In the genomic region with DNA sequence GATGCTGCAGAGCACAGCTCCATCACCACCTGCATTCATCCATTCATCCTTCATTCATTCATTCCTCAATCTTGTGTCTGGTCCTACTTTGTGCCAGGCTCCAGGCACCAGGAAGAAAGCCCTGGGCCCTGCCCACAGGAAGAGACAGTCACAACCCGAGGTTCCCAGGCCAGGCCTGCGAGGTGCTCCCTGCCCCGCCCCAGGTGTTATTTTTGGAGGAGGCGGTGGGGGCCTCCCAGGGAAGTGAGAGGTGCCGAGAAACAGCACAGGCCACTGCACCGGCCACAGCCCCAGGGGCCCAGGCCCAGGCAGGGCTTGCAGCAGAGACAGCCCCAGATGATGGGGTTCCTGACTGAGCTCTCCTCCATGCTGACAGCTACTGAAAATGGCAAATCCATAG, we compare ENCODE assay signal across 15 cellular contexts. TPM values are rescaled to one million over a fixed set of nuclear protein-coding genes. Genes with fewer than 3 reads are reported as not detected.
A peak's percentile ranks its signal among the peaks of the same experiment; 100 is the strongest.
DNase-seq lines count a peak whose midpoint lies in the region; ATAC-seq and TF ChIP-seq lines count a peak whose summit lies in the region.
"Had no signal": no experiment of that assay in that cellular context is flagged by ENCODE, and none has a peak within 500 bp of the region (broad histone marks: within the 10 kb centered on the region; RNA-seq: fewer than 3 reads in every experiment).

No MANE protein-coding gene starts in this region.

- no peaks in the 10 kb centered on the region for H3K36me3 Mint-ChIP-seq in activated B cell treated with CpG ODN at 0.5 μM for 24 hours (ENCODE audit: low read depth)

- TF ChIP-seq EP300 in gastroesophageal sphincter (IDR thresholded peaks at IDR 0.05): no peak

- H3K79me2 ChIP-seq in trophoblast cell (ENCODE audit: control insufficient read depth, insufficient read depth, low read length, poor library complexity): peaks cover 56% of the 10 kb centered on the region

- H2AK5ac ChIP-seq in trophoblast cell (ENCODE audit: low read length): no peak overlapping the region

- H3K9ac ChIP-seq in trophoblast cell (ENCODE audit: low read length): no peak overlapping the region

- no peak overlapping the region for H4K12ac ChIP-seq in trophoblast cell (ENCODE audit: low read depth, low read length)

- H3K4me1 Mint-ChIP-seq in activated B cell treated with CpG ODN at 0.5 μM for 24 hours: peaks cover 85% of the 10 kb centered on the region

- H3K27ac Mint-ChIP-seq in activated B cell treated with CpG ODN at 0.5 μM for 24 hours: peak overlapping the region; percentile 84
- H3K27ac Mint-ChIP-seq: activated T-helper 1 cell treated with anti-CD3 and anti-CD28 coated beads, Interleukin-12 subunit alpha, Interleukin-12 subunit beta, Interleukin-2, Interleukin-4 antibody, amounts not matched to agents 30 ng/mL and 10 ng/mL and 1 ng/mL, durations not matched to agents 14 hours and 24 hours and 36 hours had no signal

- no peak overlapping the region for H3K23ac ChIP-seq in trophoblast cell (ENCODE audit: low read length)

- peak; percentile 30 for ATAC-seq in HG02610 (IDR thresholded peaks at IDR 0.05; ENCODE audit: unreplicated experiment)
- ATAC-seq in activated B cell treated with CpG ODN at 0.5 μM for 24 hours (ENCODE audit: low read depth): no peak
- no peak for ATAC-seq in gastroesophageal sphincter

- no peak overlapping the region for H2BK12ac ChIP-seq in trophoblast cell (ENCODE audit: low read length)

- no peaks in the 10 kb centered on the region for H3K9me3 ChIP-seq in trophoblast cell (ENCODE audit: insufficient read depth, low read depth, low read length)
- no peaks in the 10 kb centered on the region for H3K9me3 ChIP-seq in gastroesophageal sphincter
- H3K9me3 ChIP-seq: ascending aorta had no signal

- H3K4ac ChIP-seq in trophoblast cell (ENCODE audit: low read depth, low read length): peak overlapping the region; percentile 76

- H3K27me3 ChIP-seq in trophoblast cell (ENCODE audit: insufficient read depth, low read length): no peaks in the 10 kb centered on the region
- H3K27me3 ChIP-seq in gastroesophageal sphincter: no peaks in the 10 kb centered on the region
- H3K27me3 ChIP-seq: ascending aorta, hepatocyte had no signal

- no CpG with 5 or more reads among the region's 6 CpGs for WGBS in trophoblast cell (ENCODE audit: extremely low coverage, insufficient coverage, insufficient read length)
- 60% methylated on average over 1 of the region's 6 CpGs; no CpG with 5 or more reads in 1 of the 2 donors for WGBS in gastroesophageal sphincter (ENCODE audit: low coverage in 1 of 2), 2 donors

- H3K4me3 ChIP-seq in trophoblast cell (ENCODE audit: low read depth, low read length) (no peak overlapping the region), gastroesophageal sphincter (no peak overlapping the region)
- H3K4me3 ChIP-seq: ascending aorta, hepatocyte had no signal

- no peak overlapping the region for H3K27ac ChIP-seq in trophoblast cell (ENCODE audit: low read depth, low read length)
- no peak overlapping the region for H3K27ac ChIP-seq in gastroesophageal sphincter
- H3K27ac ChIP-seq: ascending aorta, hepatocyte had no signal

- H3K36me3 ChIP-seq in trophoblast cell (ENCODE audit: control insufficient read depth in 1 of 2, insufficient read depth in 2 of 2, low read length in 2 of 2) (peaks cover 9 to 12% of the 10 kb centered on the region in 2 experiments), gastroesophageal sphincter (no peaks in the 10 kb centered on the region)
- H3K36me3 ChIP-seq: ascending aorta had no signal

- H3K14ac ChIP-seq in trophoblast cell (ENCODE audit: low read length): no peak overlapping the region

- H2AFZ ChIP-seq in trophoblast cell (ENCODE audit: insufficient read depth, low read length, poor library complexity): no peak overlapping the region
- H2AFZ ChIP-seq: hepatocyte had no signal

- no peak overlapping the region for H2BK120ac ChIP-seq in trophoblast cell (ENCODE audit: insufficient read depth, low read length, poor library complexity)

- no peak overlapping the region for H4K8ac ChIP-seq in trophoblast cell (ENCODE audit: low read depth, low read length)

- POLR2A ChIA-PET in activated B cell treated with CpG ODN at 0.5 μM for 24 hours (lab: Charles Lee): interaction anchor here (0.7 to 5.0 kb wide), 5 partner anchors 12 to 35 kb away, joined by 3 to 25 read pairs (median 5); no protein-coding TSS in a partner anchor

- CTCF ChIA-PET in activated B cell treated with CpG ODN at 0.5 μM for 24 hours (lab: Charles Lee): interaction anchor here (2.0 kb wide), 1 partner anchor 35 kb away, joined by 6 read pairs; no protein-coding TSS in a partner anchor

- H2BK5ac ChIP-seq in trophoblast cell (ENCODE audit: low read depth, low read length, poor library complexity): no peak overlapping the region

- H3K4me2 ChIP-seq in trophoblast cell (ENCODE audit: low read length): peak overlapping the region; percentile 13
- H3K4me2 ChIP-seq: hepatocyte had no signal

- no peak for TF ChIP-seq CTCF in activated B cell treated with CpG ODN at 0.5 μM for 24 hours (IDR thresholded peaks at IDR 0.05)
- TF ChIP-seq CTCF in gastroesophageal sphincter (IDR thresholded peaks at IDR 0.05): no peak

- peak; percentile 40 for TF ChIP-seq POLR2A in GM19193 (IDR thresholded peaks at IDR 0.05; ENCODE audit: extremely low read depth, insufficient read depth, insufficient read length)
- no peak for TF ChIP-seq POLR2A in gastroesophageal sphincter (IDR thresholded peaks at IDR 0.05)

- H3K4me3 Mint-ChIP-seq in activated B cell treated with CpG ODN at 0.5 μM for 24 hours: peak overlapping the region; percentile 77
- H3K4me3 Mint-ChIP-seq: activated T-helper 1 cell treated with anti-CD3 and anti-CD28 coated beads, Interleukin-12 subunit alpha, Interleukin-12 subunit beta, Interleukin-2, Interleukin-4 antibody, amounts not matched to agents 30 ng/mL and 10 ng/mL and 1 ng/mL, durations not matched to agents 14 hours and 24 hours and 36 hours; CD4-positive, alpha-beta memory T cell had no signal

- peak overlapping the region; percentile 0 for H3K18ac ChIP-seq in trophoblast cell (ENCODE audit: low read length)

- DNase-seq in activated B cell treated with CpG ODN at 0.5 μM for 24 hours (no peak), trophoblast cell (no peak), KBM-7 (no peak)
- no peak for DNase-seq in stimulated activated CD8-positive, alpha-beta memory T cell treated with anti-CD3 and anti-CD28 coated beads, Interleukin-4, amount 100 ng/mL, for 48 hours
- DNase-seq: CD4-positive, alpha-beta memory T cell; GF-D8; NCI-H1092; NCI-H345; stimulated activated CD4-positive, alpha-beta T cell treated with anti-CD3 and anti-CD28 coated beads, Interleukin-4, amount 100 ng/mL, for 1 hour had no signal

- no peaks in the 10 kb centered on the region for H3K9me3 Mint-ChIP-seq in activated B cell treated with CpG ODN at 0.5 μM for 24 hours
- H3K9me3 Mint-ChIP-seq: activated T-helper 1 cell treated with anti-CD3 and anti-CD28 coated beads, Interleukin-12 subunit alpha, Interleukin-12 subunit beta, Interleukin-2, Interleukin-4 antibody, amounts not matched to agents 30 ng/mL and 10 ng/mL and 1 ng/mL, durations not matched to agents 14 hours and 24 hours and 36 hours had no signal

- peaks cover 53 to 56% of the 10 kb centered on the region in 2 experiments for H3K4me1 ChIP-seq in trophoblast cell (ENCODE audit: control insufficient read depth in 1 of 2, insufficient read depth in 2 of 2, low read length in 2 of 2)
- H3K4me1 ChIP-seq in gastroesophageal sphincter: peaks cover 0 to 65% (median 18%) of the 10 kb centered on the region in 3 donors

- in situ Hi-C loops in KBM-7 (cut with MboI; ENCODE audit: low pct_unique_long_range_greater_than_20kb, low sequenced_read_pairs): no loop called here

- no peaks in the 10 kb centered on the region for H3K27me3 Mint-ChIP-seq in activated B cell treated with CpG ODN at 0.5 μM for 24 hours
- H3K27me3 Mint-ChIP-seq: CD4-positive, alpha-beta memory T cell had no signal

- H4K91ac ChIP-seq in trophoblast cell (ENCODE audit: low read depth, low read length): no peak overlapping the region

- peaks cover 11% of the 10 kb centered on the region for H3K79me1 ChIP-seq in trophoblast cell (ENCODE audit: low read length)

- intact Hi-C loops in activated B cell treated with CpG ODN at 0.5 μM for 24 hours (cut with micrococcal nuclease): loop anchor here (10.0 kb wide), 1 partner anchor 106 kb away; a partner anchor contains a TSS

RNA-seq across cellular contexts. Expression of a gene that starts 33.4 kb away (rescaled TPM):
- total RNA-seq in activated B cell treated with CpG ODN at 0.5 μM for 24 hours (92.9 and 99.6 TPM in 2 replicates), gastroesophageal sphincter (10 to 100 TPM in 1 of 4 donors, 1 to 10 TPM in 3; 7.7 to 16.8 (median 8.9) TPM)
- polyA plus RNA-seq in trophoblast cell (2013): 54.6 and 55.9 TPM in 2 replicates
